8 cellular contexts compared by ENCODE assay signal in the genomic region with DNA sequence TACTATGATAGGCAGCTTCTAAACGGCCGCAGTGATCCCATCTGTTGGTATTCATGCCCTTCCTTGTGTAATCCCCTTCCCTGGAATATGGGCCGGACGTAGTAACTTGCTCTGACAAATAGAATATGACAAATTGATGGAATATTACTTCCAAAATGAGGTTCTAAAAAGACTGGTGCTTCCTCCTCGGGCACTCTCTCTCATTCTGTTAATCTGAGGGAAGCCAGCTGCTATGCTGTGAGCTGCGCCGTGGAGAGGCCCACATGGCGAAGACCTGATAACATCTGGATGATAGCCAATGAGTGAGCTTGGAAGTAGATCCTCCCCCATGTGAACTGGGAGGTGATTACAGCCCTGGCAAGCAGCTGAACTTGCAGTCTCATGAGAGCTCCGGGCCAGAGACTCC. TPM values are rescaled to one million over a fixed set of nuclear protein-coding genes. Genes with fewer than 3 reads are reported as not detected.
DNase-seq lines count a peak whose midpoint lies in the region; ATAC-seq and TF ChIP-seq lines count a peak whose summit lies in the region.

No MANE protein-coding gene starts in this region.

- CTCF ChIA-PET in HEK293 (lab: Yijun Ruan, JAX), result interaction anchor here (1.0 to 1.4 kb wide), 2 partner anchors 19 to 20 kb away, joined by 3 read pairs; no protein-coding TSS in a partner anchor
- CTCF ChIA-PET in activated CD4-positive, alpha-beta memory T cell treated with anti-CD3 and anti-CD28 coated beads for 36 hours (lab: Charles Lee), result interaction anchor here (1.0 to 2.1 kb wide), 3 partner anchors 19 to 76 kb away, joined by 3 to 7 read pairs (median 7); no protein-coding TSS in a partner anchor

- in situ Hi-C loops in gastrocnemius medialis (cut with MboI; ENCODE audit: low sequenced_read_pairs in 4 of 4), result no loop called here

- H3K9me3 ChIP-seq in HEK293 (ENCODE audit: control insufficient read depth, insufficient read depth, low read depth, low read length) (no peaks in the 10 kb centered on the region), gastrocnemius medialis (no peaks in the 10 kb centered on the region)

- H3K4me3 Mint-ChIP-seq in activated CD4-positive, alpha-beta memory T cell treated with anti-CD3 and anti-CD28 coated beads for 36 hours, result no peak overlapping the region

- H3K4me1 Mint-ChIP-seq in activated CD4-positive, alpha-beta memory T cell treated with anti-CD3 and anti-CD28 coated beads for 36 hours (ENCODE audit: low read depth), result no peaks in the 10 kb centered on the region

- TF ChIP-seq POLR2A in gastrocnemius medialis (IDR thresholded peaks at IDR 0.05), result no peak

- H3K27ac Mint-ChIP-seq in activated CD4-positive, alpha-beta memory T cell treated with anti-CD3 and anti-CD28 coated beads for 36 hours, result no peak overlapping the region

- DNase-seq in SK-N-DZ (ENCODE audit: low spot score) (peak; percentile 97), left ventricle myocardium superior (peak; percentile 81), gastrocnemius medialis (peak; percentile 45 to 52), amniotic stem cell (lab: John Stamatoyannopoulos, UW) (no peak), GM03348 (ENCODE audit: low spot score) (no peak), cortex of kidney (lab: John Stamatoyannopoulos, UW) (no peak)
- no peak for DNase-seq in activated CD4-positive, alpha-beta memory T cell treated with anti-CD3 and anti-CD28 coated beads for 36 hours

- TF ChIP-seq CTCF in HEK293 (tag by site-specific recombination; IDR thresholded peaks at IDR 0.05) (no peak), gastrocnemius medialis (IDR thresholded peaks at IDR 0.05 in 4 of 5, conservative IDR thresholded peaks at IDR 0.05 in 1 of 5) (no peak)

- H3K27ac ChIP-seq in HEK293 (ENCODE audit: extremely low read depth, low read depth, low read length) (no peak overlapping the region), gastrocnemius medialis (peak overlapping the region; percentile 34 to 73 (median 43))

- intact Hi-C loops in left ventricle myocardium superior (cut with micrococcal nuclease), result no loop called here
- intact Hi-C loops in gastrocnemius medialis (cut with DNase I; ENCODE audit: low total_unique reads), result loop anchor here (10.0 kb wide), 1 partner anchor 291 kb away; the partner anchor contains the start of gene ACSL1
- intact Hi-C loops in activated CD4-positive, alpha-beta memory T cell treated with anti-CD3 and anti-CD28 coated beads for 36 hours (cut with micrococcal nuclease), result no loop called here

- H3K4me3 ChIP-seq in HEK293 (ENCODE audit: low read depth, low read length) (no peak overlapping the region), gastrocnemius medialis (no peak overlapping the region)

- POLR2A ChIA-PET in HEK293 (lab: Yijun Ruan, JAX), result interaction anchor here (0.5 kb wide), 1 partner anchor 20 kb away, joined by 3 read pairs; no protein-coding TSS in a partner anchor
- POLR2A ChIA-PET in activated CD4-positive, alpha-beta memory T cell treated with anti-CD3 and anti-CD28 coated beads for 36 hours (lab: Charles Lee), result no interaction called here

- no peaks in the 10 kb centered on the region for H3K9me3 Mint-ChIP-seq in activated CD4-positive, alpha-beta memory T cell treated with anti-CD3 and anti-CD28 coated beads for 36 hours

- ATAC-seq in left ventricle myocardium superior (peak; percentile 88), gastrocnemius medialis (peak; percentile 23 to 56)

- H3K36me3 Mint-ChIP-seq in activated CD4-positive, alpha-beta memory T cell treated with anti-CD3 and anti-CD28 coated beads for 36 hours, result no peaks in the 10 kb centered on the region

- H3K4me1 ChIP-seq in HEK293 (ENCODE audit: control insufficient read depth, insufficient read depth, low read length) (no peaks in the 10 kb centered on the region; the same call in none of the 2 replicates), gastrocnemius medialis (peaks cover 30 to 34% of the 10 kb centered on the region in 2 donors)

- no peaks in the 10 kb centered on the region for H3K27me3 ChIP-seq in gastrocnemius medialis

- H3K27me3 Mint-ChIP-seq in activated CD4-positive, alpha-beta memory T cell treated with anti-CD3 and anti-CD28 coated beads for 36 hours, result peaks cover 6% of the 10 kb centered on the region

- H3K36me3 ChIP-seq in HEK293 (ENCODE audit: control insufficient read depth in 2 of 2, insufficient read depth in 1 of 2, low read length in 2 of 2), result no peaks in the 10 kb centered on the region
- H3K36me3 ChIP-seq in gastrocnemius medialis, result no peaks in the 10 kb centered on the region

TF ChIP-seq in HEK293, 187 proteins besides CTCF, POLR2A, EP300 and RAD21 (continues in another document):
- TF ChIP-seq ZSCAN30 (tag by site-specific recombination; IDR thresholded peaks at IDR 0.05), result peak; percentile 35; the same call in 1 of the 2 replicates
- no peak for TF ChIP-seq ZNF654 (tag by site-specific recombination; IDR thresholded peaks at IDR 0.05; ENCODE audit: low read depth)
- no peak for TF ChIP-seq ZNF132 (tag by site-specific recombination; IDR thresholded peaks at IDR 0.05; ENCODE audit: borderline replicate concordance)
- no peak for TF ChIP-seq OSR2 (tag by site-specific recombination; IDR thresholded peaks at IDR 0.05)
- TF ChIP-seq ZNF600 (tag by site-specific recombination; IDR thresholded peaks at IDR 0.05), result peak; percentile 17; the same call in 1 of the 2 replicates
- no peak for TF ChIP-seq MYNN (tag by site-specific recombination; IDR thresholded peaks at IDR 0.05; ENCODE audit: borderline replicate concordance)
- TF ChIP-seq ZFP69B (tag by site-specific recombination; IDR thresholded peaks at IDR 0.05), result no peak
- no peak for TF ChIP-seq ZNF155 (tag by site-specific recombination; IDR thresholded peaks at IDR 0.05)
- TF ChIP-seq, protein P1, sequence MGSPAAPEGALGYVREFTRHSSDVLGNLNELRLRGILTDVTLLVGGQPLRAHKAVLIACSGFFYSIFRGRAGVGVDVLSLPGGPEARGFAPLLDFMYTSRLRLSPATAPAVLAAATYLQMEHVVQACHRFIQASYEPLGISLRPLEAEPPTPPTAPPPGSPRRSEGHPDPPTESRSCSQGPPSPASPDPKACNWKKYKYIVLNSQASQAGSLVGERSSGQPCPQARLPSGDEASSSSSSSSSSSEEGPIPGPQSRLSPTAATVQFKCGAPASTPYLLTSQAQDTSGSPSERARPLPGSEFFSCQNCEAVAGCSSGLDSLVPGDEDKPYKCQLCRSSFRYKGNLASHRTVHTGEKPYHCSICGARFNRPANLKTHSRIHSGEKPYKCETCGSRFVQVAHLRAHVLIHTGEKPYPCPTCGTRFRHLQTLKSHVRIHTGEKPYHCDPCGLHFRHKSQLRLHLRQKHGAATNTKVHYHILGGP (tag by site-specific recombination; IDR thresholded peaks at IDR 0.05), result no peak
- TF ChIP-seq REST (tag by site-specific recombination; IDR thresholded peaks at IDR 0.05), result no peak
- TF ChIP-seq ZNF341 (tag by site-specific recombination; IDR thresholded peaks at IDR 0.05; ENCODE audit: low read depth), result no peak
- TF ChIP-seq, protein P2, sequence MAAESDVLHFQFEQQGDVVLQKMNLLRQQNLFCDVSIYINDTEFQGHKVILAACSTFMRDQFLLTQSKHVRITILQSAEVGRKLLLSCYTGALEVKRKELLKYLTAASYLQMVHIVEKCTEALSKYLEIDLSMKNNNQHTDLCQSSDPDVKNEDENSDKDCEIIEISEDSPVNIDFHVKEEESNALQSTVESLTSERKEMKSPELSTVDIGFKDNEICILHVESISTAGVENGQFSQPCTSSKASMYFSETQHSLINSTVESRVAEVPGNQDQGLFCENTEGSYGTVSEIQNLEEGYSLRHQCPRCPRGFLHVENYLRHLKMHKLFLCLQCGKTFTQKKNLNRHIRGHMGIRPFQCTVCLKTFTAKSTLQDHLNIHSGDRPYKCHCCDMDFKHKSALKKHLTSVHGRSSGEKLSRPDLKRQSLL (tag by site-specific recombination; IDR thresholded peaks at IDR 0.05), result no peak
- no peak for TF ChIP-seq ZNF610 (tag by site-specific recombination; IDR thresholded peaks at IDR 0.05; ENCODE audit: borderline replicate concordance)
- TF ChIP-seq ZBTB17 (tag by site-specific recombination; IDR thresholded peaks at IDR 0.05), result no peak
- TF ChIP-seq ZNF416 (tag by site-specific recombination; IDR thresholded peaks at IDR 0.05), result no peak
- peak; percentile 47 for TF ChIP-seq ZNF335 (tag by site-specific recombination; conservative IDR thresholded peaks at IDR 0.05)
- TF ChIP-seq ZNF248 (tag by site-specific recombination; IDR thresholded peaks at IDR 0.05), result no peak
- no peak for TF ChIP-seq ZBTB21 (tag by site-specific recombination; IDR thresholded peaks at IDR 0.05)

RNA-seq across cellular contexts. Expression of gene SLC25A4, which starts 27.2 kb away (rescaled TPM):
- 31.0 and 36.9 TPM in 2 replicates for polyA plus RNA-seq in SK-N-DZ (2014; cell fraction: cytosol; rRNA removed)
- 34.7 and 42.4 TPM in 2 replicates for polyA plus RNA-seq in SK-N-DZ (2014; cell fraction: nucleus; rRNA removed)
- 2,343 TPM for total RNA-seq in left ventricle myocardium superior
- total RNA-seq in gastrocnemius medialis, result 100 to 1,000 TPM; 360 to 914 (median 389) TPM
- total RNA-seq in activated CD4-positive, alpha-beta memory T cell treated with anti-CD3 and anti-CD28 coated beads for 36 hours, result 1 to 10 TPM; 7.7 to 8.4 TPM

Comparison
In these comparisons a context has a peak if more than half of its experiments do, and no peak if none do; other contexts are left out.
1. DNase-seq: peak in SK-N-DZ (single experiment), left ventricle myocardium superior (single experiment) and gastrocnemius medialis (2 of 2); none in activated CD4-positive, alpha-beta memory T cell treated with anti-CD3 and anti-CD28 coated beads for 36 hours (single experiment), amniotic stem cell (single experiment), GM03348 (single experiment) and cortex of kidney (single experiment).
2. RNA of gene SLC25A4, which starts 27.2 kb away (total RNA-seq): 2,343 TPM in left ventricle myocardium superior (single experiment) and 360 to 914 TPM in gastrocnemius medialis; 7.7 to 8.4 TPM in activated CD4-positive, alpha-beta memory T cell treated with anti-CD3 and anti-CD28 coated beads for 36 hours; every median in the first group is over 10 times any median in the second.